8 cellular contexts compared by ENCODE assay signal in genomic region chr16:81778861-81779539, GRCh38. TPM values are rescaled to one million over a fixed set of nuclear protein-coding genes. Genes with fewer than 3 reads are reported as not detected.
DNase-seq lines count a peak whose midpoint lies in the region; ATAC-seq and TF ChIP-seq lines count a peak whose summit lies in the region.

TSS of gene PLCG2 (plus strand) at chr16:81779291. CDS start at chr16:81785990, 6,699 bp downstream.

- no CpG with 5 or more reads among the region's 78 CpGs for WGBS in H9 (ENCODE audit: extremely low coverage, insufficient read length, low lambda C conversion rate)

- H3K79me1 ChIP-seq in H9 (ENCODE audit: insufficient read depth, low read depth, low read length, poor library complexity, severe bottlenecking): no peaks in the 10 kb centered on the region

- no peak within 1 kb of the TSS for H4K5ac ChIP-seq in H9 (ENCODE audit: insufficient read length, low read depth, low read length)

- ATAC-seq in WTC11: peak; percentile 92
- peak; percentile 97 for ATAC-seq in left lobe of liver

- peaks cover 17 to 22% of the 10 kb centered on the region in 2 experiments for H3K4me1 Mint-ChIP-seq in H9
- peaks cover 17% of the 10 kb centered on the region for H3K4me1 Mint-ChIP-seq in WTC11

- H2BK5ac ChIP-seq in H9 (ENCODE audit: insufficient read length, low read length): no peak within 1 kb of the TSS

- H3K4me3 Mint-ChIP-seq in H9: peak within 1 kb of the TSS; percentile 77 to 90
- peak within 1 kb of the TSS; percentile 84 for H3K4me3 Mint-ChIP-seq in WTC11

- H3K9me3 Mint-ChIP-seq in H9: peaks cover 0 to 2% of the 10 kb centered on the region in 2 experiments; a peak in 2 of 5 replicates
- H3K9me3 Mint-ChIP-seq in WTC11: no peaks in the 10 kb centered on the region

- H3K36me3 Mint-ChIP-seq in H9 (ENCODE audit: insufficient read depth in 1 of 3, low read depth in 3 of 3): no peaks in the 10 kb centered on the region; a peak in 2 of 7 replicates
- H3K36me3 Mint-ChIP-seq in WTC11: no peaks in the 10 kb centered on the region

- H3K4me2 ChIP-seq in H9 (ENCODE audit: insufficient read depth, insufficient read length, low read length): peak within 1 kb of the TSS; percentile 86

- H2BK15ac ChIP-seq in H9 (ENCODE audit: low read depth, low read length): no peak within 1 kb of the TSS

- POLR2A ChIA-PET in WTC11 (lab: Charles Lee): no interaction called here

- no peaks in the 10 kb centered on the region for H3K79me2 ChIP-seq in H9 (ENCODE audit: insufficient read depth, low read length)

- H3K4ac ChIP-seq in H9 (ENCODE audit: low read depth, low read length): no peak within 1 kb of the TSS

- no peaks in the 10 kb centered on the region for H4K20me1 ChIP-seq in H9 (ENCODE audit: control insufficient read depth, insufficient read depth, insufficient read length)

- H3T11ph ChIP-seq in H9 (ENCODE audit: low read length): no peak within 1 kb of the TSS

- no peak within 1 kb of the TSS for H3K9ac ChIP-seq in H9 (ENCODE audit: extremely low read depth, insufficient read length, low read length)

- H2BK20ac ChIP-seq in H9 (ENCODE audit: low read depth, low read length, poor library complexity, severe bottlenecking): no peak within 1 kb of the TSS

- H3K4me3 ChIP-seq in GM12875 (ENCODE audit: low read depth, low read length): peak within 1 kb of the TSS; percentile 81

- CTCF ChIA-PET in WTC11 (lab: Charles Lee): interaction anchor here (0.6 to 1.7 kb wide), 8 partner anchors 30 to 104 kb away, joined by 3 to 8 read pairs (median 4); no protein-coding TSS in a partner anchor

- no peak within 1 kb of the TSS for H3K56ac ChIP-seq in H9 (ENCODE audit: insufficient read length, low read depth, low read length)

- no peak within 1 kb of the TSS for H3K27ac ChIP-seq in H9 (ENCODE audit: insufficient read length, low read depth, low read length)

- no peak within 1 kb of the TSS for H2BK12ac ChIP-seq in H9 (ENCODE audit: insufficient read length, low read depth, low read length)

- H2AK5ac ChIP-seq in H9 (ENCODE audit: insufficient read length, low read length): no peak within 1 kb of the TSS

- no peak for TF ChIP-seq CTCF in GM12875 (IDR thresholded peaks at IDR 0.05; ENCODE audit: borderline replicate concordance, insufficient read depth, low read depth, low read length)
- no peak for TF ChIP-seq CTCF in H9 (conservative IDR thresholded peaks at IDR 0.05)
- TF ChIP-seq CTCF in WTC11 (IDR thresholded peaks at IDR 0.05): no peak

- no peaks in the 10 kb centered on the region for H3K4me1 ChIP-seq in H9 (ENCODE audit: insufficient read depth, low read length)

- DNase-seq in H9 (peak; percentile 79), M059J (ENCODE audit: low read depth) (peak; percentile 58), WTC11 (ENCODE audit: low spot score) (peak; percentile 78), left lobe of liver (ENCODE audit: low spot score) (peak; percentile 88), pons (ENCODE audit: low spot score) (no peak)
- peak; percentile 32 for DNase-seq in central memory CD4-positive, alpha-beta T cell
- peak; percentile 60 for DNase-seq in stimulated activated CD4-positive, alpha-beta T cell treated with anti-CD3 and anti-CD28 coated beads, Interleukin-4, amount 100 ng/mL, for 24 hours

- H3K23me2 ChIP-seq in H9 (ENCODE audit: insufficient read length, low read depth, low read length, poor library complexity, severe bottlenecking): peaks cover 6% of the 10 kb centered on the region

- no peak within 1 kb of the TSS; the same call in 1 of the 2 replicates for H3K14ac ChIP-seq in H9 (ENCODE audit: insufficient read depth, low read length)

- no peak within 1 kb of the TSS for H3K23ac ChIP-seq in H9 (ENCODE audit: insufficient read length, low read depth, low read length)

- peaks cover 18% of the 10 kb centered on the region for H3K27me3 ChIP-seq in H9 (ENCODE audit: insufficient read depth, low read length)

- no peak within 1 kb of the TSS for H3K18ac ChIP-seq in H9 (ENCODE audit: insufficient read length, low read depth, low read length)

- H3K27ac Mint-ChIP-seq in H9: no peak within 1 kb of the TSS
- H3K27ac Mint-ChIP-seq in WTC11: no peak within 1 kb of the TSS

- H2BK120ac ChIP-seq in H9 (ENCODE audit: low read depth, low read length, poor library complexity, severe bottlenecking): no peak within 1 kb of the TSS

- no peaks in the 10 kb centered on the region for H3K9me3 ChIP-seq in H9 (ENCODE audit: control insufficient read depth, low read depth, low read length)

- no peak within 1 kb of the TSS for H2AFZ ChIP-seq in H9 (ENCODE audit: low read length)

- H4K91ac ChIP-seq in H9 (ENCODE audit: insufficient read length, low read depth, low read length): no peak within 1 kb of the TSS

- H4K8ac ChIP-seq in H9 (replicated peaks; ENCODE audit: insufficient read length, low read depth, low read length): no peak within 1 kb of the TSS

- H3K27me3 Mint-ChIP-seq in H9 (ENCODE audit: low read depth): peaks cover 81% of the 10 kb centered on the region
- peaks cover 75% of the 10 kb centered on the region for H3K27me3 Mint-ChIP-seq in WTC11 (ENCODE audit: low read depth)

TF ChIP-seq in WTC11, 78 proteins besides CTCF, POLR2A, EP300 and RAD21 (continues in another document):
- TF ChIP-seq CDX4 (CRISPR knock-in tag; IDR thresholded peaks at IDR 0.05; ENCODE audit: borderline replicate concordance) (no peak), SMAD4 (CRISPR knock-in tag; IDR thresholded peaks at IDR 0.05) (no peak), TEAD4 (CRISPR knock-in tag; IDR thresholded peaks at IDR 0.05) (no peak), ZNF232 (CRISPR knock-in tag; IDR thresholded peaks at IDR 0.05) (no peak), ESRRA (CRISPR knock-in tag; IDR thresholded peaks at IDR 0.05; ENCODE audit: borderline replicate concordance) (no peak), ATF6 (CRISPR knock-in tag; IDR thresholded peaks at IDR 0.05) (no peak), ZBTB43 (CRISPR knock-in tag; IDR thresholded peaks at IDR 0.05) (no peak), ZNF396 (CRISPR knock-in tag; IDR thresholded peaks at IDR 0.05; ENCODE audit: borderline replicate concordance) (no peak), AFF4 (CRISPR knock-in tag; IDR thresholded peaks at IDR 0.05; ENCODE audit: borderline replicate concordance) (no peak)

RNA-seq across cellular contexts. Expression of gene PLCG2, which starts in this region (rescaled TPM):
- total RNA-seq in H9 (2021) (5.4 and 6.0 TPM in 2 replicates), WTC11 (2021) (7.0 to 8.7 TPM (median 8.6 TPM) in 3 replicates), left lobe of liver (12.1 TPM)
- total RNA-seq in M059J (2014; rRNA removed; shearing (Covaris generic)): 1.3 and 3.2 TPM in 2 replicates
